ENCODE assay signal across 8 cellular contexts in the genomic region with DNA sequence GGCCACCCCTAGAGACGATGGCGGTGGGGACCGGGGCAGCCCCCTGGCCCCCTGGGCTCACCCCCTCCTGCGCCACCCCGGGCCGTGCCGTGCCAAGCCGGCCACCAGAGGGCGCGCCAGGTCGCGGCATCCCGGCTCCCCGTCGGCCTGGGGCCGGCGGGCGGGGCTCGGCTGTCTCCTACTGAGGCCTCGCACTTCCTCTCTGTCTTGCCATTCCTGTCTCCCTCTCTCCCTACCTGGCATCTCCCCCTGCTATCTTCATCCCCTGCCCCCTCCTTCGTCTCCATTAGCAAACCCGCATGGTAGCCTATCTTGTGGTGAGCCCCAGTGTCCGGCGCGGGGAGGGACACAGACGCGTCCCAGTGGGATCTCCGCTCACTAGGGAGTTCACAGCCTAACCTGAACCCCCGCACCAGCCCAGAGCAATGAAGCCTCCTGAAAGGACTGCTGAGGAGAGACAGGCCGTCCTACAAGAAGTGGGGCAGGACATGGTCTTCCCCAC. TPM values are rescaled to one million over a fixed set of nuclear protein-coding genes. Genes with fewer than 3 reads are reported as not detected.
A peak's percentile ranks its signal among the peaks of the same experiment; 100 is the strongest.
DNase-seq lines count a peak whose midpoint lies in the region; ATAC-seq and TF ChIP-seq lines count a peak whose summit lies in the region.

No MANE protein-coding gene starts in this region.

- H3K4me3 ChIP-seq in A673 (ENCODE audit: low read depth, low read length, poor library complexity, severe bottlenecking) (no peak overlapping the region), lower lobe of right lung (peak overlapping the region; percentile 46)

- H3K9me3 ChIP-seq in A673 (ENCODE audit: low read depth, low read length, poor library complexity, severe bottlenecking), result no peaks in the 10 kb centered on the region
- H3K9me3 ChIP-seq in lower lobe of right lung, result no peaks in the 10 kb centered on the region

- H3K27ac ChIP-seq in A673 (ENCODE audit: low read depth, low read length, poor library complexity, severe bottlenecking) (peak overlapping the region; percentile 82), lower lobe of right lung (no peak overlapping the region)

- H3K27me3 ChIP-seq in A673 (replicated peaks; ENCODE audit: insufficient read depth, low read depth, low read length, poor library complexity), result no peaks in the 10 kb centered on the region
- H3K27me3 ChIP-seq in lower lobe of right lung (ENCODE audit: low read depth), result no peaks in the 10 kb centered on the region

- H3K4me1 ChIP-seq in A673 (ENCODE audit: insufficient read depth, low read length, poor library complexity, severe bottlenecking), result peaks cover 31% of the 10 kb centered on the region
- peaks cover 10% of the 10 kb centered on the region for H3K4me1 ChIP-seq in lower lobe of right lung

- POLR2A ChIA-PET in A673 (lab: Charles Lee; ENCODE audit: low non-redundant PET), result no interaction called here

- intact Hi-C loops in A673 (cut with micrococcal nuclease; ENCODE audit: unreplicated experiment) (loop anchor here (1.0 to 5.0 kb wide), 2 partner anchors 146 to 167 kb away; no protein-coding TSS in a partner anchor), lower lobe of right lung (cut with DNase I) (no loop called here)

- DNase-seq in A673 (ENCODE audit: low spot score) (peak; percentile 65), NCI-H510A (lab: John Stamatoyannopoulos, UW) (peak; percentile 7), ecto neural progenitor cell (ENCODE audit: low spot score) (peak; percentile 86), lower lobe of right lung (peak; percentile 85)
- DNase-seq in activated CD4-positive, alpha-beta T cell treated with anti-CD3 and anti-CD28 coated beads, Interleukin-2, amount 50 U/mL, for 48 hours, result peak; percentile 76 to 77
- DNase-seq in stimulated activated CD4-positive, alpha-beta T cell treated with anti-CD3 and anti-CD28 coated beads, TNF-alpha, amount 100 ng/mL, for 24 hours (ENCODE audit: low read depth in 3 of 3), result peak; percentile 52 to 69 (median 59)

- CTCF ChIA-PET in A673 (lab: Charles Lee), result no interaction called here

- TF ChIP-seq CTCF in A673 (conservative IDR thresholded peaks at IDR 0.05; ENCODE audit: low read depth, low read length), result peak; percentile 67
- TF ChIP-seq CTCF in lower lobe of right lung (IDR thresholded peaks at IDR 0.05), result peak; percentile 93

- H3K36me3 ChIP-seq in A673 (ENCODE audit: insufficient read depth, low read length, poor library complexity, severe bottlenecking) (no peaks in the 10 kb centered on the region), lower lobe of right lung (no peaks in the 10 kb centered on the region)

- no TSS peak for BruUV-seq in A673 (replicated peaks; lab: Mats Ljungman, UMichigan)

- peak; percentile 91 for ATAC-seq in GM18861 (IDR thresholded peaks at IDR 0.05; ENCODE audit: unreplicated experiment)
- ATAC-seq in HG03095 (IDR thresholded peaks at IDR 0.05; ENCODE audit: unreplicated experiment), result peak; percentile 97
- ATAC-seq in lower lobe of right lung, result peak; percentile 97 to 98

RNA-seq across cellular contexts. Expression of gene FABP6, which starts 29.8 kb away (rescaled TPM):
- 0.52 and 0.83 TPM in 2 replicates for total RNA-seq in A673 (2021)
- 4.9 TPM for total RNA-seq in lower lobe of right lung

Comparison
In these comparisons a context has a peak if more than half of its experiments do, and no peak if none do; other contexts are left out.
1. DNase-seq: peak in every context shown above with its lines; median percentile 86 in ecto neural progenitor cell; 85 in lower lobe of right lung; 76 in activated CD4-positive, alpha-beta T cell treated with anti-CD3 and anti-CD28 coated beads, Interleukin-2, amount 50 U/mL, for 48 hours; 65 in A673; 59 in stimulated activated CD4-positive, alpha-beta T cell treated with anti-CD3 and anti-CD28 coated beads, TNF-alpha, amount 100 ng/mL, for 24 hours; 7 in NCI-H510A.